Comparison of ENCODE assay signal across 19 cellular contexts in genomic region chr1:42264791-42265190, GRCh38.
"Had no signal": no experiment of that assay in that cellular context is flagged by ENCODE, and none has a peak within 500 bp of the region (broad histone marks: within the 10 kb centered on the region; RNA-seq: fewer than 3 reads in every experiment).

No MANE protein-coding gene starts in this region.

- H3K4me3 ChIP-seq: colonic mucosa, esophagus squamous epithelium, gastrocnemius medialis, left ventricle myocardium inferior, pancreas had no signal

- DNase-seq: activated CD8-positive, alpha-beta memory T cell treated with anti-CD3 and anti-CD28 coated beads for 24 hours; activated CD8-positive, alpha-beta memory T cell treated with anti-CD3 and anti-CD28 coated beads, Interleukin-2, amount 50 U/mL, for 4 hours; activated naive CD4-positive, alpha-beta T cell treated with Interleukin-2 at 50 U/mL for 16 hours; activated naive CD8-positive, alpha-beta T cell treated with anti-CD3 and anti-CD28 coated beads for 36 hours; activated T-cell treated with anti-CD3 and anti-CD28 coated beads, Interleukin-2, amount 50 U/mL, for 24 hours; amniotic stem cell; colonic mucosa; esophagus squamous epithelium; gastrocnemius medialis; hippocampal formation; kidney glomerular epithelial cell; left ventricle myocardium inferior; midbrain; pancreas; right cardiac atrium; stimulated activated CD4-positive, alpha-beta T cell treated with anti-CD3 and anti-CD28 coated beads, Interleukin-4, amount 100 ng/mL, for 24 hours; stimulated activated naive CD8-positive, alpha-beta T cell treated with anti-CD3 and anti-CD28 coated beads, Interleukin-15, Interleukin-2, amounts not matched to agents 100 U/mL and 50 U/mL, for 24 hours had no signal

- H3K9me3 ChIP-seq: colonic mucosa, esophagus squamous epithelium, gastrocnemius medialis, left ventricle myocardium inferior, pancreas had no signal

- H3K27ac Mint-ChIP-seq: activated naive CD8-positive, alpha-beta T cell treated with anti-CD3 and anti-CD28 coated beads for 36 hours; activated T-cell treated with anti-CD3 and anti-CD28 coated beads, Interleukin-2, amount 50 U/mL, for 24 hours; natural killer cell treated with Interleukin-12 subunit alpha and Interleukin-12 subunit beta and Interleukin-15 and Interleukin-18, amount 100 ng/mL, for 72 hours; WTC11 had no signal

- H3K27me3 ChIP-seq: colonic mucosa, esophagus squamous epithelium, gastrocnemius medialis, pancreas had no signal

- H3K27me3 Mint-ChIP-seq: activated naive CD8-positive, alpha-beta T cell treated with anti-CD3 and anti-CD28 coated beads for 36 hours; activated T-cell treated with anti-CD3 and anti-CD28 coated beads, Interleukin-2, amount 50 U/mL, for 24 hours; natural killer cell treated with Interleukin-12 subunit alpha and Interleukin-12 subunit beta and Interleukin-15 and Interleukin-18, amount 100 ng/mL, for 72 hours had no signal

- H3K9me3 Mint-ChIP-seq: activated naive CD8-positive, alpha-beta T cell treated with anti-CD3 and anti-CD28 coated beads for 36 hours; activated T-cell treated with anti-CD3 and anti-CD28 coated beads, Interleukin-2, amount 50 U/mL, for 24 hours; natural killer cell treated with Interleukin-12 subunit alpha and Interleukin-12 subunit beta and Interleukin-15 and Interleukin-18, amount 100 ng/mL, for 72 hours; WTC11 had no signal

- H3K36me3 ChIP-seq: colonic mucosa, pancreas had no signal

- H3K4me1 ChIP-seq: colonic mucosa had no signal

- H3K4me3 Mint-ChIP-seq: activated naive CD8-positive, alpha-beta T cell treated with anti-CD3 and anti-CD28 coated beads for 36 hours; activated T-cell treated with anti-CD3 and anti-CD28 coated beads, Interleukin-2, amount 50 U/mL, for 24 hours; natural killer cell treated with Interleukin-12 subunit alpha and Interleukin-12 subunit beta and Interleukin-15 and Interleukin-18, amount 100 ng/mL, for 72 hours; WTC11 had no signal

- H3K27ac ChIP-seq: colonic mucosa, esophagus squamous epithelium, gastrocnemius medialis, left ventricle myocardium inferior, pancreas had no signal
